ENCODE assay signal across 31 cellular contexts in genomic region chr1:99860703-99861102, GRCh38.
"Had no signal": no experiment of that assay in that cellular context is flagged by ENCODE, and none has a peak within 500 bp of the region (broad histone marks: within the 10 kb centered on the region; RNA-seq: fewer than 3 reads in every experiment).

No MANE protein-coding gene starts in this region.

- DNase-seq: activated CD4-positive, alpha-beta T cell treated with anti-CD3 and anti-CD28 coated beads for 36 hours; activated CD4-positive, alpha-beta T cell treated with anti-CD3 and anti-CD28 coated beads, Interleukin-2, amount 10 ng/mL, durations not matched to agents 7 days and 5 days; activated CD4-positive, alpha-beta T cell treated with anti-CD3 and anti-CD28 coated beads, Interleukin-2, amount 50 U/mL, for 48 hours; activated CD8-positive, alpha-beta memory T cell treated with anti-CD3 and anti-CD28 coated beads, Interleukin-2, amount 50 U/mL, for 4 hours; activated gamma-delta T cell treated with Interleukin-2 at 50 U/mL for 16 hours; activated naive CD4-positive, alpha-beta T cell treated with anti-CD3 and anti-CD28 coated beads for 36 hours; activated T-cell treated with anti-CD3 and anti-CD28 coated beads for 4 hours; activated T-cell treated with anti-CD3 and anti-CD28 coated beads, Interleukin-2, amount 50 U/mL, for 4 hours; adrenal gland; body of pancreas; caudate nucleus; MM.1S; MV-4-11; NCI-H1092; NCI-H1436 treated with DMSO at 0.1 percent for 48 hours; NCI-H1694 treated with DMSO at 0.1 percent for 48 hours; NCI-H2029; NCI-H510A; NCI-H526; NCI-H748 treated with DMSO at 0.1 percent for 48 hours; NK-92 treated with Interleukin-12 subunit alpha and Interleukin-12 subunit beta, amount 100 ng/mL, for 24 hours; PC-3; Peyer's patch; RPMI8226; SIG-M5; T1000 had no signal

- H3K27me3 ChIP-seq: adrenal gland, body of pancreas, breast epithelium, Peyer's patch had no signal

- FAIRE-seq: astrocyte, TTC549 had no signal

- ATAC-seq: activated CD4-positive, alpha-beta T cell treated with anti-CD3 and anti-CD28 coated beads for 36 hours; activated naive CD4-positive, alpha-beta T cell treated with anti-CD3 and anti-CD28 coated beads, Interleukin-2, amount 50 U/mL, for 72 hours; activated T-cell treated with anti-CD3 and anti-CD28 coated beads, Interleukin-2, amount 50 U/mL, for 4 hours; body of pancreas; PC-3 had no signal

- H3K9me3 ChIP-seq: adrenal gland, body of pancreas, breast epithelium, Peyer's patch had no signal

- H3K4me2 ChIP-seq: KMS-11 had no signal

- H3K4me3 ChIP-seq: adrenal gland, body of pancreas, breast epithelium, Peyer's patch had no signal

- H3K9ac ChIP-seq: KMS-11 had no signal

- H3K4me1 ChIP-seq: adrenal gland, body of pancreas, breast epithelium, Peyer's patch had no signal

- H3K27ac ChIP-seq: adrenal gland, body of pancreas, breast epithelium, KMS-11, Peyer's patch had no signal
